ENCODE assay signal across 15 cellular contexts in genomic region chr13:20415694-20416107, GRCh38.
DNase-seq lines count a peak whose midpoint lies in the region; ATAC-seq, FAIRE-seq and TF ChIP-seq lines count a peak whose summit lies in the region.
"Had no signal": no experiment of that assay in that cellular context is flagged by ENCODE, and none has a peak within 500 bp of the region (broad histone marks: within the 10 kb centered on the region; RNA-seq: fewer than 3 reads in every experiment).

No MANE protein-coding gene starts in this region.

- H2BK5ac ChIP-seq in IMR-90 (ENCODE audit: low read depth, low read length, poor library complexity, severe bottlenecking) (no peak overlapping the region), H1 (ENCODE audit: low read depth, low read length) (no peak overlapping the region), neuronal stem cell (ENCODE audit: low read length) (no peak overlapping the region)

- intact Hi-C loops in IMR-90 (cut with micrococcal nuclease) (no loop called here), natural killer cell (cut with micrococcal nuclease) (no loop called here)

- 94% methylated on average over 6 of the region's 27 CpGs; no CpG with 5 or more reads in 1 of the 2 experiments for WGBS in IMR-90 (ENCODE audit: extremely low coverage in 2 of 2, insufficient read length in 1 of 2), 2 experiments
- 89% methylated on average over 22 of the region's 27 CpGs; no CpG with 5 or more reads in 1 of the 2 experiments for WGBS in H1 (ENCODE audit: extremely low coverage in 1 of 2, insufficient coverage in 1 of 2, insufficient read length in 1 of 2, insufficient replicate concordance in 2 of 2, low coverage in 1 of 2, low lambda C conversion rate in 2 of 2, missing lambda C conversion rate in 1 of 2), 2 experiments
- no CpG with 5 or more reads among the region's 27 CpGs for WGBS in neuronal stem cell (ENCODE audit: extremely low coverage in 2 of 2, insufficient read length in 2 of 2, insufficient replicate concordance in 1 of 2), 2 donors

- no peak overlapping the region for H3K4ac ChIP-seq in IMR-90 (ENCODE audit: low read depth, low read length)
- no peak overlapping the region for H3K4ac ChIP-seq in H1 (replicated peaks; ENCODE audit: insufficient read length, low read depth, low read length)
- H3K4ac ChIP-seq in neuronal stem cell (ENCODE audit: low read length): no peak overlapping the region

- H4K91ac ChIP-seq in IMR-90 (ENCODE audit: insufficient read depth, low read depth, low read length): no peak overlapping the region
- peak overlapping the region; percentile 17 for H4K91ac ChIP-seq in H1 (replicated peaks; ENCODE audit: insufficient read length, low read length)
- no peak overlapping the region for H4K91ac ChIP-seq in neuronal stem cell (ENCODE audit: low read depth, low read length, poor library complexity)

- H2BK120ac ChIP-seq in IMR-90 (ENCODE audit: low read depth, low read length): no peak overlapping the region
- H2BK120ac ChIP-seq in H1 (replicated peaks; ENCODE audit: low read depth, low read length): no peak overlapping the region
- H2BK120ac ChIP-seq in neuronal stem cell (ENCODE audit: low read depth, low read length): no peak overlapping the region

- H3K18ac ChIP-seq in IMR-90 (ENCODE audit: low read depth, low read length) (no peak overlapping the region), H1 (ENCODE audit: extremely low read depth, low read length) (no peak overlapping the region), neuronal stem cell (ENCODE audit: low read length) (peak overlapping the region; percentile 27)

- CTCF ChIA-PET in IMR-90 (lab: Yijun Ruan, JAX) (no interaction called here), H1 (lab: Charles Lee; ENCODE audit: partially characterized antibody) (no interaction called here)

- no peak for DNase-seq in IMR-90
- DNase-seq in H1 (ENCODE audit: low read depth in 1 of 2, low spot score in 2 of 2): no peak
- DNase-seq in neuronal stem cell (ENCODE audit: low spot score): no peak
- peak; percentile 57 for DNase-seq in type B pancreatic cell (ENCODE audit: extremely low spot score, unreplicated experiment)
- DNase-seq in activated gamma-delta T cell (lab: John Stamatoyannopoulos, UW): no peak
- DNase-seq in natural killer cell: no peak
- DNase-seq: ACHN; C1 segment of cervical spinal cord; Calu3; CD4-positive, alpha-beta T cell; DMS 273 treated with DMSO at 0.1 percent for 48 hours; HCEC 1CT; HFFc6 had no signal

- H2BK20ac ChIP-seq in IMR-90 (ENCODE audit: low read depth, low read length) (no peak overlapping the region), H1 (ENCODE audit: low read length) (no peak overlapping the region)

- H3K56ac ChIP-seq in IMR-90 (ENCODE audit: extremely low read depth, insufficient read depth, low read length) (no peak overlapping the region), H1 (replicated peaks; ENCODE audit: insufficient read length, low read depth, low read length) (no peak overlapping the region)

- no peak for TF ChIP-seq EP300 in H1 (IDR thresholded peaks at IDR 0.05; ENCODE audit: borderline replicate concordance in 1 of 2, low read depth in 2 of 2, low read length in 2 of 2)

- H3K9me3 ChIP-seq in IMR-90 (ENCODE audit: control insufficient read depth, insufficient read depth, low read length): no peaks in the 10 kb centered on the region
- H3K9me3 ChIP-seq in H1 (ENCODE audit: insufficient read depth in 2 of 2, low read depth in 1 of 2, low read length in 1 of 2): peaks cover 0 to 9% of the 10 kb centered on the region in 2 experiments; a peak in 1 of 4 replicates
- H3K9me3 ChIP-seq in neuronal stem cell (replicated peaks in 1 of 2; ENCODE audit: control insufficient read depth in 2 of 2, insufficient read depth in 1 of 2, low read depth in 1 of 2, low read length in 2 of 2): no peaks in the 10 kb centered on the region

- H3K23ac ChIP-seq in IMR-90 (ENCODE audit: low read depth, low read length) (no peak overlapping the region), H1 (ENCODE audit: insufficient read length) (no peak overlapping the region), neuronal stem cell (ENCODE audit: low read depth, low read length, poor library complexity) (no peak overlapping the region)

- H3K4me3 ChIP-seq in IMR-90 (ENCODE audit: insufficient read depth, low read depth, low read length) (no peak overlapping the region), H1 (ENCODE audit: extremely low read depth in 1 of 4, insufficient read depth in 2 of 4, low read depth in 3 of 4, low read length in 4 of 4) (no peak overlapping the region), neuronal stem cell (ENCODE audit: low read length in 2 of 2) (no peak overlapping the region)

- BruUV-seq in IMR-90 (replicated peaks; lab: Mats Ljungman, UMichigan): no TSS peak

- no peak for ATAC-seq in IMR-90 (ENCODE audit: low read depth)
- no peak for ATAC-seq in GM18867 (IDR thresholded peaks at IDR 0.05; ENCODE audit: unreplicated experiment)
- no peak for ATAC-seq in natural killer cell

- POLR2A ChIA-PET in IMR-90 (lab: Charles Lee; ENCODE audit: unreplicated experiment): no interaction called here
- POLR2A ChIA-PET in H1 (lab: Charles Lee; ENCODE audit: partially characterized antibody): no interaction called here

- H3K14ac ChIP-seq in IMR-90 (replicated peaks; ENCODE audit: low read depth, low read length) (no peak overlapping the region), H1 (ENCODE audit: insufficient read length) (no peak overlapping the region), neuronal stem cell (ENCODE audit: low read length) (no peak overlapping the region)

- H3K4me1 Mint-ChIP-seq in type B pancreatic cell (ENCODE audit: unreplicated experiment) (peaks cover 17% of the 10 kb centered on the region), natural killer cell (peaks cover 32 to 39% of the 10 kb centered on the region in 2 donors)

- in situ Hi-C loops in IMR-90 (cut with MboI; ENCODE audit: low sequenced_read_pairs): no loop called here

- peaks cover 8% of the 10 kb centered on the region for H3K36me3 Mint-ChIP-seq in type B pancreatic cell
- no peaks in the 10 kb centered on the region for H3K36me3 Mint-ChIP-seq in natural killer cell

- H4K20me1 ChIP-seq in IMR-90 (ENCODE audit: insufficient read depth, low read length) (peaks cover 8% of the 10 kb centered on the region), H1 (replicated peaks in 1 of 2; ENCODE audit: control insufficient read depth in 1 of 2, insufficient read depth in 2 of 2, low read length in 2 of 2) (no peaks in the 10 kb centered on the region)

- FAIRE-seq in H1 (lab: Jason Lieb, UNC): no peak

- H3K36me3 ChIP-seq in IMR-90 (ENCODE audit: control insufficient read depth, insufficient read depth, low read length) (no peaks in the 10 kb centered on the region), H1 (ENCODE audit: control insufficient read depth in 2 of 4, insufficient read depth in 4 of 4, low read length in 3 of 4) (no peaks in the 10 kb centered on the region), neuronal stem cell (replicated peaks in 1 of 2; ENCODE audit: control insufficient read depth in 2 of 2, insufficient read depth in 2 of 2, low read length in 2 of 2) (no peaks in the 10 kb centered on the region)

- H2AK9ac ChIP-seq in IMR-90 (replicated peaks; ENCODE audit: low read depth, low read length, poor library complexity): no peak overlapping the region

- H3K79me2 ChIP-seq in H1 (ENCODE audit: control insufficient read depth in 1 of 2, insufficient read depth in 2 of 2, low read length in 2 of 2): no peaks in the 10 kb centered on the region

- H2BK15ac ChIP-seq in IMR-90 (ENCODE audit: low read depth, low read length) (no peak overlapping the region), H1 (ENCODE audit: low read length) (no peak overlapping the region), neuronal stem cell (ENCODE audit: low read length) (no peak overlapping the region)

- dilution Hi-C loops in IMR-90 (cut with HindIII; ENCODE audit: low sequenced_read_pairs, unreplicated experiment): no loop called here

- H3K79me1 ChIP-seq in IMR-90 (ENCODE audit: low read depth in 1 of 2, low read length in 2 of 2) (no peaks in the 10 kb centered on the region), H1 (ENCODE audit: low read depth, low read length) (no peaks in the 10 kb centered on the region), neuronal stem cell (ENCODE audit: low read depth, low read length) (peaks cover 1% of the 10 kb centered on the region)

- no peak for TF ChIP-seq POLR2A in IMR-90 (IDR thresholded peaks at IDR 0.05; ENCODE audit: low read depth, low read length)
- no peak for TF ChIP-seq POLR2A in H1 (IDR thresholded peaks at IDR 0.05; ENCODE audit: control extremely low read depth in 1 of 2, low read depth in 2 of 2, low read length in 2 of 2)

- H3K4me1 ChIP-seq in IMR-90 (ENCODE audit: control insufficient read depth, insufficient read depth, low read length) (peaks cover 7% of the 10 kb centered on the region), H1 (replicated peaks in 1 of 4; ENCODE audit: control insufficient read depth in 3 of 4, insufficient read depth in 4 of 4, low read length in 3 of 4) (peaks cover 4 to 16% (median 10%) of the 10 kb centered on the region in 4 experiments), neuronal stem cell (ENCODE audit: control insufficient read depth in 2 of 2, insufficient read depth in 1 of 2, low read depth in 1 of 2, low read length in 2 of 2) (no peaks in the 10 kb centered on the region)

- no peak overlapping the region for H4K8ac ChIP-seq in IMR-90 (ENCODE audit: low read depth in 2 of 2, low read length in 2 of 2)
- H4K8ac ChIP-seq in H1 (ENCODE audit: extremely low read depth, insufficient read depth, low read length): peak overlapping the region; percentile 53; the same call in 1 of the 2 replicates
- peak overlapping the region; percentile 29 for H4K8ac ChIP-seq in neuronal stem cell (ENCODE audit: low read depth, low read length)

- H3K9me3 Mint-ChIP-seq in type B pancreatic cell (peaks cover 4% of the 10 kb centered on the region), natural killer cell (no peaks in the 10 kb centered on the region)
- H3K9me3 Mint-ChIP-seq: HFFc6 had no signal

- H2AK5ac ChIP-seq in IMR-90 (ENCODE audit: low read depth, low read length): peak overlapping the region; percentile 30; the same call in 1 of the 2 replicates
- H2AK5ac ChIP-seq in H1 (ENCODE audit: low read depth, low read length): no peak overlapping the region
- H2AK5ac ChIP-seq in neuronal stem cell (ENCODE audit: low read depth, low read length): peak overlapping the region; percentile 51

- H2BK12ac ChIP-seq in H1 (ENCODE audit: low read depth, low read length) (no peak overlapping the region), neuronal stem cell (ENCODE audit: low read length) (no peak overlapping the region)

- no peak overlapping the region for H4K5ac ChIP-seq in IMR-90 (ENCODE audit: low read depth, low read length)
- H4K5ac ChIP-seq in H1 (ENCODE audit: insufficient read length, low read depth, low read length): no peak overlapping the region

- no peak for TF ChIP-seq RAD21 in IMR-90 (IDR thresholded peaks at IDR 0.05; ENCODE audit: low read length)
- TF ChIP-seq RAD21 in H1 (IDR thresholded peaks at IDR 0.05 in 1 of 2, conservative IDR thresholded peaks at IDR 0.05 in 1 of 2; ENCODE audit: low read depth in 2 of 2, low read length in 2 of 2): no peak

- TF ChIP-seq CTCF in IMR-90 (conservative IDR thresholded peaks at IDR 0.05; ENCODE audit: low read depth, low read length): no peak
- TF ChIP-seq CTCF in H1 (IDR thresholded peaks at IDR 0.05; ENCODE audit: control extremely low read depth in 1 of 3, insufficient read depth in 1 of 3, low read depth in 1 of 3, low read length in 3 of 3): no peak
- TF ChIP-seq CTCF in type B pancreatic cell (conservative IDR thresholded peaks at IDR 0.05): no peak
- TF ChIP-seq CTCF in natural killer cell (IDR thresholded peaks at IDR 0.05): no peak

- H3K27me3 Mint-ChIP-seq in type B pancreatic cell: peaks cover 9% of the 10 kb centered on the region
- peaks cover 4 to 42% of the 10 kb centered on the region in 2 donors for H3K27me3 Mint-ChIP-seq in natural killer cell (ENCODE audit: low read depth in 2 of 2)
- H3K27me3 Mint-ChIP-seq: B cell; CD4-positive, alpha-beta T cell had no signal

- 0 out of 2 replicates have a peak, but pooled peaks cover 2% of the 10 kb centered on the region for H3K23me2 ChIP-seq in H1 (ENCODE audit: low read depth, low read length)

- H2AFZ ChIP-seq in IMR-90 (replicated peaks; ENCODE audit: low read length, poor library complexity) (no peak overlapping the region), H1 (ENCODE audit: low read length) (no peak overlapping the region), neuronal stem cell (ENCODE audit: low read length) (no peak overlapping the region)

- H3K9ac ChIP-seq in IMR-90 (ENCODE audit: low read depth, low read length) (no peak overlapping the region), H1 (replicated peaks in 1 of 4; ENCODE audit: extremely low read depth in 1 of 4, low read depth in 3 of 4, low read length in 3 of 4) (no peak overlapping the region), neuronal stem cell (ENCODE audit: low read depth, low read length, poor library complexity) (no peak overlapping the region)

- H3K4me2 ChIP-seq in IMR-90 (ENCODE audit: low read depth, low read length): no peak overlapping the region
- no peak overlapping the region; a peak in 1 of 4 replicates for H3K4me2 ChIP-seq in H1 (ENCODE audit: insufficient read depth in 1 of 2, low read depth in 2 of 2, low read length in 2 of 2)
- H3K4me2 ChIP-seq in neuronal stem cell (ENCODE audit: insufficient read depth, low read length, poor library complexity, severe bottlenecking): no peak overlapping the region

- peaks cover 6% of the 10 kb centered on the region; the same call in 1 of the 2 replicates for H3K9me1 ChIP-seq in IMR-90 (ENCODE audit: insufficient read depth, low read length)

- no peak overlapping the region for H3K27ac ChIP-seq in IMR-90 (ENCODE audit: insufficient read depth, low read length)
- H3K27ac ChIP-seq in H1 (ENCODE audit: low read depth, low read length): no peak overlapping the region
- H3K27ac ChIP-seq in neuronal stem cell (replicated peaks; ENCODE audit: low read length): no peak overlapping the region

- no peak overlapping the region for H3K4me3 Mint-ChIP-seq in type B pancreatic cell
- no peak overlapping the region for H3K4me3 Mint-ChIP-seq in natural killer cell
- H3K4me3 Mint-ChIP-seq: B cell; CD4-positive, alpha-beta T cell; HFFc6 had no signal

- H3K27ac Mint-ChIP-seq in type B pancreatic cell: no peak overlapping the region
- H3K27ac Mint-ChIP-seq in natural killer cell: no peak overlapping the region
- H3K27ac Mint-ChIP-seq: B cell; CD4-positive, alpha-beta T cell; HFFc6 had no signal

- H3K27me3 ChIP-seq in IMR-90 (ENCODE audit: control insufficient read depth, insufficient read depth, low read length) (peaks cover 9% of the 10 kb centered on the region), H1 (replicated peaks in 1 of 4; ENCODE audit: control insufficient read depth in 3 of 4, extremely low read depth in 1 of 4, insufficient read depth in 3 of 4, low read length in 3 of 4) (peaks cover 0 to 18% (median 12%) of the 10 kb centered on the region in 4 experiments; a peak in 6 of 7 replicates), neuronal stem cell (ENCODE audit: control insufficient read depth in 3 of 3, insufficient read depth in 3 of 3, low read depth in 1 of 3, low read length in 3 of 3) (peaks cover 0 to 12% (median 5%) of the 10 kb centered on the region in 3 experiments)

Comparison
In these comparisons a context has a peak if more than half of its experiments do, and no peak if none do; other contexts are left out.
1. H4K8ac ChIP-seq: peak in H1 (single experiment) and neuronal stem cell (single experiment); none in IMR-90 (0 of 2).